Comparison of ENCODE assay signal across 8 cellular contexts in genomic region chr9:62801961-62802718, GRCh38.
DNase-seq lines count a peak whose midpoint lies in the region; ATAC-seq and TF ChIP-seq lines count a peak whose summit lies in the region.
"Not testable (repeated sequence)": the region's sequence is repeated elsewhere in the genome, so short reads cannot be mapped to it uniquely, and the experiment has no call there.

No MANE protein-coding gene starts in this region.

- H3K23ac ChIP-seq in H9 (ENCODE audit: insufficient read length, low read depth, low read length): not testable (repeated sequence)

- H3K36me3 Mint-ChIP-seq in H9 (ENCODE audit: insufficient read depth in 1 of 3, low read depth in 3 of 3); progenitor cell of endocrine pancreas (ENCODE audit: insufficient read depth): not testable (repeated sequence)
- peaks cover 12% of the 10 kb centered on the region for H3K36me3 Mint-ChIP-seq in activated CD4-positive, alpha-beta T cell treated with anti-CD3 and anti-CD28 coated beads, Interleukin-2, amount 10 ng/mL, durations not matched to agents 24 days and 14 days (ENCODE audit: low read depth)

- H3K9me3 Mint-ChIP-seq in H9: peaks cover 25 to 27% of the 10 kb centered on the region in 2 experiments
- H3K9me3 Mint-ChIP-seq in activated CD4-positive, alpha-beta T cell treated with anti-CD3 and anti-CD28 coated beads, Interleukin-2, amount 10 ng/mL, durations not matched to agents 24 days and 14 days; progenitor cell of endocrine pancreas (ENCODE audit: low read depth): not testable (repeated sequence)

- TF ChIP-seq EP300 in upper lobe of left lung (IDR thresholded peaks at IDR 0.05): not testable (repeated sequence)

- H3K4me1 Mint-ChIP-seq in H9 (peaks cover 28 to 30% of the 10 kb centered on the region in 2 experiments), progenitor cell of endocrine pancreas (ENCODE audit: low read depth) (peaks cover 16% of the 10 kb centered on the region)
- peaks cover 29% of the 10 kb centered on the region for H3K4me1 Mint-ChIP-seq in activated CD4-positive, alpha-beta T cell treated with anti-CD3 and anti-CD28 coated beads, Interleukin-2, amount 10 ng/mL, durations not matched to agents 24 days and 14 days

- H3K14ac ChIP-seq in H9 (ENCODE audit: insufficient read depth, low read length): not testable (repeated sequence)

- H4K20me1 ChIP-seq in H9 (ENCODE audit: control insufficient read depth, insufficient read depth, insufficient read length): not testable (repeated sequence)

- not testable (repeated sequence) for H3K79me2 ChIP-seq in H9 (ENCODE audit: insufficient read depth, low read length)

- H2BK15ac ChIP-seq in H9 (ENCODE audit: low read depth, low read length): not testable (repeated sequence)

- not testable (repeated sequence) for H3K56ac ChIP-seq in H9 (ENCODE audit: insufficient read length, low read depth, low read length)

- peaks cover 52% of the 10 kb centered on the region for H3K27me3 ChIP-seq in H9 (ENCODE audit: insufficient read depth, low read length)
- peaks cover 81% of the 10 kb centered on the region for H3K27me3 ChIP-seq in iPS-18a (ENCODE audit: control insufficient read depth, insufficient read depth, low read length)
- peaks cover 0 to 28% (median 19%) of the 10 kb centered on the region in 4 donors for H3K27me3 ChIP-seq in upper lobe of left lung

- H3K9ac ChIP-seq in H9 (ENCODE audit: extremely low read depth, insufficient read length, low read length): not testable (repeated sequence)
- peak overlapping the region; percentile 40 for H3K9ac ChIP-seq in iPS-18a (ENCODE audit: low read length)

- not testable (repeated sequence) for H2BK5ac ChIP-seq in H9 (ENCODE audit: insufficient read length, low read length)

- H3T11ph ChIP-seq in H9 (ENCODE audit: low read length): not testable (repeated sequence)

- not testable (repeated sequence) for H3K18ac ChIP-seq in H9 (ENCODE audit: insufficient read length, low read depth, low read length)

- WGBS in H9 (ENCODE audit: extremely low coverage, insufficient read length, low lambda C conversion rate): no CpG with 5 or more reads among the region's 63 CpGs
- 5 to 9% methylated on average over 57 to 63 of the region's 63 CpGs for WGBS in upper lobe of left lung, 2 donors

- H4K8ac ChIP-seq in H9 (replicated peaks; ENCODE audit: insufficient read length, low read depth, low read length): not testable (repeated sequence)

- not testable (repeated sequence) for H2BK120ac ChIP-seq in H9 (ENCODE audit: low read depth, low read length, poor library complexity, severe bottlenecking)

- not testable (repeated sequence) for H2AK5ac ChIP-seq in H9 (ENCODE audit: insufficient read length, low read length)

- not testable (repeated sequence) for H3K4me1 ChIP-seq in H9 (ENCODE audit: insufficient read depth, low read length); iPS-18a (ENCODE audit: control insufficient read depth, low read depth, low read length)
- H3K4me1 ChIP-seq in upper lobe of left lung: peaks cover 7 to 39% (median 22%) of the 10 kb centered on the region in 4 donors

- peak overlapping the region; percentile 75 to 80 for H3K4me3 Mint-ChIP-seq in H9
- peak overlapping the region; percentile 77 for H3K4me3 Mint-ChIP-seq in activated CD4-positive, alpha-beta T cell treated with anti-CD3 and anti-CD28 coated beads, Interleukin-2, amount 10 ng/mL, durations not matched to agents 24 days and 14 days
- H3K4me3 Mint-ChIP-seq in progenitor cell of endocrine pancreas (ENCODE audit: low read depth): peak overlapping the region; percentile 73

- H4K91ac ChIP-seq in H9 (ENCODE audit: insufficient read length, low read depth, low read length): not testable (repeated sequence)

- not testable (repeated sequence) for H2AFZ ChIP-seq in H9 (ENCODE audit: low read length)

- H3K4me2 ChIP-seq in H9 (ENCODE audit: insufficient read depth, insufficient read length, low read length): peak overlapping the region; percentile 51

- not testable (repeated sequence) for H2BK12ac ChIP-seq in H9 (ENCODE audit: insufficient read length, low read depth, low read length)

- DNase-seq in H9 (peak; percentile 91), HT1080 (ENCODE audit: low read depth) (peak; percentile 93), cerebellar cortex (ENCODE audit: low spot score) (peak; percentile 31), progenitor cell of endocrine pancreas (ENCODE audit: low spot score, unreplicated experiment) (peak; percentile 85), upper lobe of left lung (peak; percentile 80 to 97)
- peak; percentile 92 for DNase-seq in activated CD4-positive, alpha-beta T cell treated with anti-CD3 and anti-CD28 coated beads, Interleukin-2, amount 10 ng/mL, durations not matched to agents 24 days and 14 days

- intact Hi-C loops in activated CD4-positive, alpha-beta T cell treated with anti-CD3 and anti-CD28 coated beads, Interleukin-2, amount 10 ng/mL, durations not matched to agents 24 days and 14 days (cut with micrococcal nuclease): not testable (repeated sequence)

- H4K5ac ChIP-seq in H9 (ENCODE audit: insufficient read length, low read depth, low read length): not testable (repeated sequence)

- H3K79me1 ChIP-seq in H9 (ENCODE audit: insufficient read depth, low read depth, low read length, poor library complexity, severe bottlenecking): not testable (repeated sequence)

- H3K27ac ChIP-seq in H9 (ENCODE audit: insufficient read length, low read depth, low read length); iPS-18a (ENCODE audit: low read length): not testable (repeated sequence)
- H3K27ac ChIP-seq in upper lobe of left lung: peak overlapping the region; percentile 59 to 89 (median 80)

- TF ChIP-seq CTCF in H9 (conservative IDR thresholded peaks at IDR 0.05) (peak; percentile 19; the same call in 1 of the 3 replicates), progenitor cell of endocrine pancreas (IDR thresholded peaks at IDR 0.05; ENCODE audit: unreplicated experiment) (peak; percentile 31)
- TF ChIP-seq CTCF in upper lobe of left lung (IDR thresholded peaks at IDR 0.05): not testable (repeated sequence)

- peak in 1 of 4 donors; percentile 50 for TF ChIP-seq POLR2A in upper lobe of left lung (IDR thresholded peaks at IDR 0.05)

- H3K27me3 Mint-ChIP-seq in H9 (ENCODE audit: low read depth) (peaks cover 81% of the 10 kb centered on the region), progenitor cell of endocrine pancreas (peaks cover 59% of the 10 kb centered on the region)
- H3K27me3 Mint-ChIP-seq in activated CD4-positive, alpha-beta T cell treated with anti-CD3 and anti-CD28 coated beads, Interleukin-2, amount 10 ng/mL, durations not matched to agents 24 days and 14 days: peaks cover 53% of the 10 kb centered on the region

- not testable (repeated sequence) for H3K36me3 ChIP-seq in iPS-18a (ENCODE audit: control insufficient read depth, low read depth, low read length); upper lobe of left lung

- H3K4me3 ChIP-seq in iPS-18a (ENCODE audit: low read length): peak overlapping the region; percentile 67
- peak overlapping the region; percentile 11 to 56 (median 49) for H3K4me3 ChIP-seq in upper lobe of left lung

- H2BK20ac ChIP-seq in H9 (ENCODE audit: low read depth, low read length, poor library complexity, severe bottlenecking): not testable (repeated sequence)

- not testable (repeated sequence) for H3K23me2 ChIP-seq in H9 (ENCODE audit: insufficient read length, low read depth, low read length, poor library complexity, severe bottlenecking)

- H3K4ac ChIP-seq in H9 (ENCODE audit: low read depth, low read length): not testable (repeated sequence)

- H3K9me3 ChIP-seq in H9 (ENCODE audit: control insufficient read depth, low read depth, low read length); iPS-18a (ENCODE audit: control insufficient read depth, low read depth, low read length); upper lobe of left lung: not testable (repeated sequence)

- not testable (repeated sequence) for H3K27ac Mint-ChIP-seq in H9
- peak overlapping the region; percentile 79 for H3K27ac Mint-ChIP-seq in activated CD4-positive, alpha-beta T cell treated with anti-CD3 and anti-CD28 coated beads, Interleukin-2, amount 10 ng/mL, durations not matched to agents 24 days and 14 days
- H3K27ac Mint-ChIP-seq in progenitor cell of endocrine pancreas: peak overlapping the region; percentile 61

- ATAC-seq in GM18498 (IDR thresholded peaks at IDR 0.05; ENCODE audit: unreplicated experiment): peak; percentile 100
- peak; percentile 99 for ATAC-seq in upper lobe of left lung (ENCODE audit: low FRiP score in 2 of 2)

Comparison
In these comparisons a context has a peak if more than half of its experiments do, and no peak if none do; other contexts are left out.
1. DNase-seq: peak in every context shown above with its lines; median percentile 93 in HT1080; 92 in activated CD4-positive, alpha-beta T cell treated with anti-CD3 and anti-CD28 coated beads, Interleukin-2, amount 10 ng/mL, durations not matched to agents 24 days and 14 days; 91 in H9; 88 in upper lobe of left lung; 85 in progenitor cell of endocrine pancreas; 31 in cerebellar cortex.